Comparison of ENCODE assay signal across 26 cellular contexts in genomic region chr18:66993492-66993891, GRCh38.
DNase-seq lines count a peak whose midpoint lies in the region; ATAC-seq and TF ChIP-seq lines count a peak whose summit lies in the region.
"Had no signal": no experiment of that assay in that cellular context is flagged by ENCODE, and none has a peak within 500 bp of the region (broad histone marks: within the 10 kb centered on the region; RNA-seq: fewer than 3 reads in every experiment).

No MANE protein-coding gene starts in this region.

- no peaks in the 10 kb centered on the region for H3K9me3 Mint-ChIP-seq in WTC11

- TF ChIP-seq CTCF in WTC11 (IDR thresholded peaks at IDR 0.05) (no peak), left ventricle myocardium inferior (IDR thresholded peaks at IDR 0.05; ENCODE audit: borderline replicate concordance) (no peak)

- H3K27ac Mint-ChIP-seq in WTC11: no peak overlapping the region
- H3K27ac Mint-ChIP-seq: activated naive CD4-positive, alpha-beta T cell treated with anti-CD3 and anti-CD28 coated beads for 36 hours; CD4-positive, CD25-positive, alpha-beta regulatory T cell; natural killer cell treated with Interleukin-12 subunit alpha and Interleukin-12 subunit beta and Interleukin-15 and Interleukin-18, amount 100 ng/mL, for 72 hours; stimulated activated naive B cell treated with anti-CD40 and anti-IgM and Interleukin-4, amounts not matched to agents 10 μg/mL and 1 μg/mL and 100 μg/mL, for 72 hours had no signal

- intact Hi-C loops in left ventricle myocardium inferior (cut with micrococcal nuclease): no loop called here

- no peak overlapping the region for H3K27ac ChIP-seq in left ventricle myocardium inferior (replicated peaks)
- H3K27ac ChIP-seq: parathyroid adenoma, thoracic aorta had no signal

- POLR2A ChIA-PET in WTC11 (lab: Charles Lee): no interaction called here

- peak; percentile 13 for DNase-seq in H4 (ENCODE audit: low spot score)
- DNase-seq in WTC11 (ENCODE audit: low spot score): no peak
- peak; percentile 33 for DNase-seq in iPS DF 4.7 (ENCODE audit: extremely low read depth, low spot score)
- DNase-seq in renal cortical epithelial cell (ENCODE audit: low read depth): peak; percentile 94
- no peak for DNase-seq in anterior cingulate cortex (lab: John Stamatoyannopoulos, UW)
- no peak for DNase-seq in left ventricle myocardium inferior
- no peak for DNase-seq in SKM-1 (lab: John Stamatoyannopoulos, UW; ENCODE audit: unreplicated experiment)
- DNase-seq in dermis blood vessel endothelial cell: no peak
- DNase-seq: activated CD8-positive, alpha-beta memory T cell treated with anti-CD3 and anti-CD28 coated beads for 24 hours; activated naive CD4-positive, alpha-beta T cell treated with anti-CD3 and anti-CD28 coated beads for 36 hours; activated T-cell treated with anti-CD3 and anti-CD28 coated beads, Interleukin-2, amount 50 U/mL, for 4 hours; aorta; CD4-positive, CD25-positive, alpha-beta regulatory T cell; effector memory CD4-positive, alpha-beta T cell; islet precursor cell; Karpas-422; NCI-H1105 treated with DMSO at 0.1 percent for 48 hours; NCI-H524; stimulated activated naive B cell treated with anti-CD40 and anti-IgM and Interleukin-4, amounts not matched to agents 10 μg/mL and 1 μg/mL and 100 μg/mL, for 72 hours; T-helper 9 cell had no signal

- no peak overlapping the region for H3K4me3 Mint-ChIP-seq in WTC11
- H3K4me3 Mint-ChIP-seq: activated naive CD4-positive, alpha-beta T cell treated with anti-CD3 and anti-CD28 coated beads for 36 hours; activated T-cell treated with anti-CD3 and anti-CD28 coated beads, Interleukin-2, amount 50 U/mL, for 4 hours; CD4-positive, CD25-positive, alpha-beta regulatory T cell; mesothelial cell of epicardium; natural killer cell treated with Interleukin-12 subunit alpha and Interleukin-12 subunit beta and Interleukin-15 and Interleukin-18, amount 100 ng/mL, for 72 hours; stimulated activated naive B cell treated with anti-CD40 and anti-IgM and Interleukin-4, amounts not matched to agents 10 μg/mL and 1 μg/mL and 100 μg/mL, for 72 hours had no signal

- no peaks in the 10 kb centered on the region for H3K36me3 Mint-ChIP-seq in WTC11
- H3K36me3 Mint-ChIP-seq: CD4-positive, CD25-positive, alpha-beta regulatory T cell; mesothelial cell of epicardium; stimulated activated naive B cell treated with anti-CD40 and anti-IgM and Interleukin-4, amounts not matched to agents 10 μg/mL and 1 μg/mL and 100 μg/mL, for 72 hours had no signal

- ATAC-seq in WTC11: peak; percentile 36; the same call in 1 of the 2 replicates
- ATAC-seq: activated CD4-positive, CD25-positive, alpha-beta regulatory T cell treated with anti-CD3 and anti-CD28 coated beads, Interleukin-2, amount 50 U/mL, for 24 hours; activated T-cell treated with anti-CD3 and anti-CD28 coated beads, Interleukin-2, amount 50 U/mL, for 4 hours; natural killer cell treated with Interleukin-12 subunit alpha and Interleukin-12 subunit beta and Interleukin-15 and Interleukin-18, amount 100 ng/mL, for 72 hours; SK-N-SH treated with all-trans-retinoic acid at 6 μM for 48 hours; stimulated activated naive B cell treated with anti-CD40 and anti-IgM and Interleukin-4, amounts not matched to agents 10 μg/mL and 1 μg/mL and 100 μg/mL, for 72 hours had no signal

- no peaks in the 10 kb centered on the region for H3K36me3 ChIP-seq in left ventricle myocardium inferior
- H3K36me3 ChIP-seq: thoracic aorta had no signal

- no peak overlapping the region for H3K4me3 ChIP-seq in left ventricle myocardium inferior
- H3K4me3 ChIP-seq: thoracic aorta had no signal

- H3K9me3 ChIP-seq in left ventricle myocardium inferior (replicated peaks): peaks cover 5% of the 10 kb centered on the region
- H3K9me3 ChIP-seq: thoracic aorta had no signal

- H3K4me1 ChIP-seq in left ventricle myocardium inferior: no peaks in the 10 kb centered on the region
- H3K4me1 ChIP-seq: parathyroid adenoma had no signal

- H3K27me3 ChIP-seq in left ventricle myocardium inferior (ENCODE audit: low read depth): no peaks in the 10 kb centered on the region

- CTCF ChIA-PET in WTC11 (lab: Charles Lee): no interaction called here

- no peaks in the 10 kb centered on the region for H3K27me3 Mint-ChIP-seq in WTC11 (ENCODE audit: low read depth)
- H3K27me3 Mint-ChIP-seq: CD4-positive, CD25-positive, alpha-beta regulatory T cell; natural killer cell treated with Interleukin-12 subunit alpha and Interleukin-12 subunit beta and Interleukin-15 and Interleukin-18, amount 100 ng/mL, for 72 hours; stimulated activated naive B cell treated with anti-CD40 and anti-IgM and Interleukin-4, amounts not matched to agents 10 μg/mL and 1 μg/mL and 100 μg/mL, for 72 hours had no signal

- 0 out of 2 replicates have a peak, but pooled peaks cover 6% of the 10 kb centered on the region for H3K4me1 Mint-ChIP-seq in WTC11
- H3K4me1 Mint-ChIP-seq: CD4-positive, CD25-positive, alpha-beta regulatory T cell; stimulated activated naive B cell treated with anti-CD40 and anti-IgM and Interleukin-4, amounts not matched to agents 10 μg/mL and 1 μg/mL and 100 μg/mL, for 72 hours had no signal

TF ChIP-seq in WTC11, 78 proteins besides CTCF, POLR2A, EP300 and RAD21 (continues in another document):
- TF ChIP-seq GABPB1 (CRISPR knock-in tag; IDR thresholded peaks at IDR 0.05) (no peak), E2F1 (CRISPR knock-in tag; IDR thresholded peaks at IDR 0.05) (no peak), FOXP1 (CRISPR knock-in tag; IDR thresholded peaks at IDR 0.05; ENCODE audit: borderline replicate concordance) (no peak), ZMAT4 (CRISPR knock-in tag; IDR thresholded peaks at IDR 0.05) (no peak), NR3C1 (CRISPR knock-in tag; conservative IDR thresholded peaks at IDR 0.05; ENCODE audit: low read depth) (no peak), TP53 (CRISPR knock-in tag; IDR thresholded peaks at IDR 0.05) (no peak), MAX (CRISPR knock-in tag; IDR thresholded peaks at IDR 0.05) (no peak), ZNF512 (CRISPR knock-in tag; IDR thresholded peaks at IDR 0.05; ENCODE audit: borderline replicate concordance) (no peak), GRHL2 (CRISPR knock-in tag; IDR thresholded peaks at IDR 0.05; ENCODE audit: insufficient replicate concordance, severe bottlenecking) (no peak), ZSCAN18 (CRISPR knock-in tag; IDR thresholded peaks at IDR 0.05) (no peak), JAZF1 (CRISPR knock-in tag; IDR thresholded peaks at IDR 0.05) (no peak), MLX (CRISPR knock-in tag; IDR thresholded peaks at IDR 0.05) (no peak), GTF2I (CRISPR knock-in tag; conservative IDR thresholded peaks at IDR 0.05) (no peak)

Comparison
In these comparisons a context has a peak if more than half of its experiments do, and no peak if none do; other contexts are left out.
1. DNase-seq: peak in H4 (single experiment), iPS DF 4.7 (single experiment) and renal cortical epithelial cell (single experiment); none in WTC11 (single experiment), anterior cingulate cortex (0 of 58), left ventricle myocardium inferior (single experiment), SKM-1 (single experiment) and dermis blood vessel endothelial cell (single experiment).